9 cellular contexts compared by ENCODE assay signal in genomic region chr2:20381457-20381856, GRCh38. TPM values are rescaled to one million over a fixed set of nuclear protein-coding genes. Genes with fewer than 3 reads are reported as not detected.
DNase-seq lines count a peak whose midpoint lies in the region; ATAC-seq and TF ChIP-seq lines count a peak whose summit lies in the region.
"Had no signal": no experiment of that assay in that cellular context is flagged by ENCODE, and none has a peak within 500 bp of the region (broad histone marks: within the 10 kb centered on the region; RNA-seq: fewer than 3 reads in every experiment).

No MANE protein-coding gene starts in this region.

- H3K9ac ChIP-seq in endodermal cell (ENCODE audit: extremely low read depth, low read length, poor library complexity, severe bottlenecking) = no peak overlapping the region

- peaks cover 21% of the 10 kb centered on the region for H3K4me1 Mint-ChIP-seq in endodermal cell
- H3K4me1 Mint-ChIP-seq in T-helper 17 cell = peaks cover 12% of the 10 kb centered on the region

- 83 to 86% methylated on average over 1 to 2 of the region's 2 CpGs for WGBS in endodermal cell (ENCODE audit: insufficient coverage in 1 of 2, insufficient read length in 1 of 2), 2 experiments
- 63 to 82% methylated on average over 2 of the region's 2 CpGs for WGBS in lower leg skin, 2 donors

- peak; percentile 42 for DNase-seq in ELF-1 (ENCODE audit: low read depth, low spot score)
- DNase-seq in NCI-H345 (lab: John Stamatoyannopoulos, UW) = peak; percentile 97
- DNase-seq in endodermal cell = no peak
- DNase-seq in T-helper 17 cell = no peak
- DNase-seq in T1000 (lab: John Stamatoyannopoulos, UW) = no peak
- no peak for DNase-seq in lower leg skin (ENCODE audit: low spot score in 2 of 2)

- intact Hi-C loops in lower leg skin (cut with DNase I; ENCODE audit: low total_unique reads) = no loop called here

- H3K9me3 Mint-ChIP-seq in endodermal cell = no peaks in the 10 kb centered on the region

- TF ChIP-seq POLR2A in lower leg skin (IDR thresholded peaks at IDR 0.05) = no peak

- H3K4me1 ChIP-seq in endodermal cell (ENCODE audit: control insufficient read depth, insufficient read depth, low read length) (no peaks in the 10 kb centered on the region), muscle layer of duodenum (ENCODE audit: control insufficient read depth in 1 of 2, insufficient read depth in 2 of 2, low read length in 2 of 2) (peaks cover 4 to 22% of the 10 kb centered on the region in 2 donors)

- H3K9me3 ChIP-seq in endodermal cell (ENCODE audit: control insufficient read depth, low read length) = no peaks in the 10 kb centered on the region
- no peaks in the 10 kb centered on the region for H3K9me3 ChIP-seq in muscle layer of duodenum (ENCODE audit: control insufficient read depth in 1 of 2, low read length in 2 of 2)
- no peaks in the 10 kb centered on the region for H3K9me3 ChIP-seq in T-helper 17 cell (ENCODE audit: control insufficient read depth, low read length, poor library complexity, severe bottlenecking)
- H3K9me3 ChIP-seq: thoracic aorta had no signal

- peak overlapping the region; percentile 59 for H3K27ac ChIP-seq in endodermal cell (ENCODE audit: low read depth, low read length)
- H3K27ac ChIP-seq in muscle layer of duodenum (ENCODE audit: low read length) = peak overlapping the region; percentile 22
- H3K27ac ChIP-seq: thoracic aorta had no signal

- TF ChIP-seq CTCF in endodermal cell (conservative IDR thresholded peaks at IDR 0.05) = no peak
- TF ChIP-seq CTCF in lower leg skin (IDR thresholded peaks at IDR 0.05) = no peak

- H3K4me3 ChIP-seq in endodermal cell (ENCODE audit: low read length) = no peak overlapping the region
- no peak overlapping the region for H3K4me3 ChIP-seq in muscle layer of duodenum (ENCODE audit: low read depth in 1 of 2, low read length in 2 of 2)
- no peak overlapping the region for H3K4me3 ChIP-seq in lower leg skin (ENCODE audit: low read depth, poor library complexity, severe bottlenecking)
- H3K4me3 ChIP-seq: thoracic aorta had no signal

- no peaks in the 10 kb centered on the region for H3K36me3 ChIP-seq in endodermal cell (ENCODE audit: control insufficient read depth, insufficient read depth, low read length)
- H3K36me3 ChIP-seq in muscle layer of duodenum (ENCODE audit: control insufficient read depth in 1 of 2, insufficient read depth in 2 of 2, low read length in 2 of 2) = no peaks in the 10 kb centered on the region
- H3K36me3 ChIP-seq: thoracic aorta had no signal

- H3K4me3 Mint-ChIP-seq in endodermal cell (no peak overlapping the region), T-helper 17 cell (no peak overlapping the region)

- no peak for ATAC-seq in T-helper 17 cell
- no peak for ATAC-seq in GM21529 (IDR thresholded peaks at IDR 0.05; ENCODE audit: unreplicated experiment)

- H3K27ac Mint-ChIP-seq in endodermal cell (no peak overlapping the region), T-helper 17 cell (no peak overlapping the region)

- no peaks in the 10 kb centered on the region for H3K27me3 ChIP-seq in endodermal cell (ENCODE audit: control insufficient read depth, insufficient read depth, low read length, poor library complexity, severe bottlenecking)
- H3K27me3 ChIP-seq in muscle layer of duodenum (ENCODE audit: low read depth, low read length) = no peaks in the 10 kb centered on the region

- H3K36me3 Mint-ChIP-seq in endodermal cell (ENCODE audit: low read depth) = no peaks in the 10 kb centered on the region
- no peaks in the 10 kb centered on the region for H3K36me3 Mint-ChIP-seq in T-helper 17 cell (ENCODE audit: low read depth)

- H3K27me3 Mint-ChIP-seq in endodermal cell (ENCODE audit: insufficient read depth) = peaks cover 2% of the 10 kb centered on the region
- peaks cover 16% of the 10 kb centered on the region for H3K27me3 Mint-ChIP-seq in T-helper 17 cell

RNA-seq across cellular contexts. Expression of gene PUM2, which starts 30.8 kb away (rescaled TPM):
- total RNA-seq in endodermal cell (100 to 1,000 TPM; 114 to 126 TPM), T-helper 17 cell (100 to 1,000 TPM; 114 TPM), lower leg skin (10 to 100 TPM; 82.5 to 88.1 (median 84.8) TPM)
- 79.0 TPM for polyA plus RNA-seq in endodermal cell (2013, experiment 1 of 2)
- 74.6 TPM for polyA plus RNA-seq in endodermal cell (2013, experiment 2 of 2)

Comparison
In these comparisons a context has a peak if more than half of its experiments do, and no peak if none do; other contexts are left out.
1. DNase-seq: peak in ELF-1 (single experiment) and NCI-H345 (single experiment); none in endodermal cell (single experiment), T-helper 17 cell (0 of 3), T1000 (single experiment) and lower leg skin (0 of 2).